1 cellular context compared by ENCODE assay signal in the genomic region with DNA sequence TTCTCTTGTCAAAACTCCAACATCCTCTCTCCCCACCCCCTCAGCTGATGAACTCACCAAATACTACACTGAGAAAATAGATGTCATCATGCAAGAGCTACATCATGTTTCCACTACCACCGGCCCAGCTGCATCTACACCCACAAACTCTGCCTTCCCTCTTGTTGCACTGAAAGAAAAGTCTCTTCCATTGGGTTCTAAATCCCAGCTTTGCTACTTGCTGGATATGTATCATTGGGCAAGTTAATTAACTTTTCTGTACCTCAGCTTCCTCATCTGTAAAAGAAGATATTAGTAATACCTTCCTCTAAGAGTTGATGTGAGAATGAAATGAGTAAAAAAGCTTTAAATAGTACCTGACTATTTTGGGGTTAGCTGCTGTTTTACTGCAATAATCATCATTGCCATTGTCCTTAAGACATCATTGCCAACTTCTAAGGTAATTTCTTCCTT.
TF ChIP-seq lines count a peak whose summit lies in the region.

No MANE protein-coding gene starts in this region.

TF ChIP-seq in GM12878, 131 proteins besides CTCF, POLR2A, EP300 and RAD21 (continued from another document and continues in another):
- TF ChIP-seq, protein P1, sequence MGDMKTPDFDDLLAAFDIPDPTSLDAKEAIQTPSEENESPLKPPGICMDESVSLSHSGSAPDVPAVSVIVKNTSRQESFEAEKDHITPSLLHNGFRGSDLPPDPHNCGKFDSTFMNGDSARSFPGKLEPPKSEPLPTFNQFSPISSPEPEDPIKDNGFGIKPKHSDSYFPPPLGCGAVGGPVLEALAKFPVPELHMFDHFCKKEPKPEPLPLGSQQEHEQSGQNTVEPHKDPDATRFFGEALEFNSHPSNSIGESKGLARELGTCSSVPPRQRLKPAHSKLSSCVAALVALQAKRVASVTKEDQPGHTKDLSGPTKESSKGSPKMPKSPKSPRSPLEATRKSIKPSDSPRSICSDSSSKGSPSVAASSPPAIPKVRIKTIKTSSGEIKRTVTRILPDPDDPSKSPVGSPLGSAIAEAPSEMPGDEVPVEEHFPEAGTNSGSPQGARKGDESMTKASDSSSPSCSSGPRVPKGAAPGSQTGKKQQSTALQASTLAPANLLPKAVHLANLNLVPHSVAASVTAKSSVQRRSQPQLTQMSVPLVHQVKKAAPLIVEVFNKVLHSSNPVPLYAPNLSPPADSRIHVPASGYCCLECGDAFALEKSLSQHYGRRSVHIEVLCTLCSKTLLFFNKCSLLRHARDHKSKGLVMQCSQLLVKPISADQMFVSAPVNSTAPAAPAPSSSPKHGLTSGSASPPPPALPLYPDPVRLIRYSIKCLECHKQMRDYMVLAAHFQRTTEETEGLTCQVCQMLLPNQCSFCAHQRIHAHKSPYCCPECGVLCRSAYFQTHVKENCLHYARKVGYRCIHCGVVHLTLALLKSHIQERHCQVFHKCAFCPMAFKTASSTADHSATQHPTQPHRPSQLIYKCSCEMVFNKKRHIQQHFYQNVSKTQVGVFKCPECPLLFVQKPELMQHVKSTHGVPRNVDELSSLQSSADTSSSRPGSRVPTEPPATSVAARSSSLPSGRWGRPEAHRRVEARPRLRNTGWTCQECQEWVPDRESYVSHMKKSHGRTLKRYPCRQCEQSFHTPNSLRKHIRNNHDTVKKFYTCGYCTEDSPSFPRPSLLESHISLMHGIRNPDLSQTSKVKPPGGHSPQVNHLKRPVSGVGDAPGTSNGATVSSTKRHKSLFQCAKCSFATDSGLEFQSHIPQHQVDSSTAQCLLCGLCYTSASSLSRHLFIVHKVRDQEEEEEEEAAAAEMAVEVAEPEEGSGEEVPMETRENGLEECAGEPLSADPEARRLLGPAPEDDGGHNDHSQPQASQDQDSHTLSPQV (IDR thresholded peaks at IDR 0.05), result no peak
- TF ChIP-seq BHLHE40 (IDR thresholded peaks at IDR 0.05; ENCODE audit: borderline replicate concordance in 1 of 2, low read depth in 2 of 2, low read length in 1 of 2) (no peak), ETV6 (conservative IDR thresholded peaks at IDR 0.05 in 1 of 2, IDR thresholded peaks at IDR 0.05 in 1 of 2; ENCODE audit: borderline replicate concordance in 1 of 2, low read depth in 1 of 2) (peak in 1 of 2 experiments; percentile 80; a peak in 1 of 4 replicates), NBN (IDR thresholded peaks at IDR 0.05) (no peak), NRF1 (conservative IDR thresholded peaks at IDR 0.05; ENCODE audit: low read depth, low read length) (no peak), SIX5 (IDR thresholded peaks at IDR 0.05; ENCODE audit: low read depth, low read length, severe bottlenecking) (no peak), DPF2 (IDR thresholded peaks at IDR 0.05) (peak; percentile 62; the same call in 1 of the 2 replicates), KAT2A (conservative IDR thresholded peaks at IDR 0.05; ENCODE audit: control insufficient read depth, low read depth, low read length) (no peak), CREB1 (IDR thresholded peaks at IDR 0.05; ENCODE audit: low read depth) (peak; percentile 92), IRF4 (IDR thresholded peaks at IDR 0.05; ENCODE audit: low read depth, low read length) (peak; percentile 40; the same call in 1 of the 2 replicates), TCF7 (IDR thresholded peaks at IDR 0.05; ENCODE audit: borderline replicate concordance) (0 out of 2 replicates have a peak, but pooled peaks have one; percentile 57), NFYA (IDR thresholded peaks at IDR 0.05; ENCODE audit: borderline replicate concordance, low read depth, low read length) (no peak), ZSCAN29 (IDR thresholded peaks at IDR 0.05) (no peak), MTA2 (IDR thresholded peaks at IDR 0.05; ENCODE audit: low read depth) (peak; percentile 93), RELA (IDR thresholded peaks at IDR 0.05; ENCODE audit: borderline replicate concordance, partially characterized antibody) (no peak), EED (IDR thresholded peaks at IDR 0.05; ENCODE audit: low read depth) (peak; percentile 80), CEBPB (IDR thresholded peaks at IDR 0.05; ENCODE audit: borderline replicate concordance in 1 of 2, low read depth in 2 of 2, low read length in 2 of 2) (no peak), ZZZ3 (IDR thresholded peaks at IDR 0.05; ENCODE audit: control insufficient read depth, insufficient read length, low read depth) (no peak)
- TF ChIP-seq, protein P2, sequence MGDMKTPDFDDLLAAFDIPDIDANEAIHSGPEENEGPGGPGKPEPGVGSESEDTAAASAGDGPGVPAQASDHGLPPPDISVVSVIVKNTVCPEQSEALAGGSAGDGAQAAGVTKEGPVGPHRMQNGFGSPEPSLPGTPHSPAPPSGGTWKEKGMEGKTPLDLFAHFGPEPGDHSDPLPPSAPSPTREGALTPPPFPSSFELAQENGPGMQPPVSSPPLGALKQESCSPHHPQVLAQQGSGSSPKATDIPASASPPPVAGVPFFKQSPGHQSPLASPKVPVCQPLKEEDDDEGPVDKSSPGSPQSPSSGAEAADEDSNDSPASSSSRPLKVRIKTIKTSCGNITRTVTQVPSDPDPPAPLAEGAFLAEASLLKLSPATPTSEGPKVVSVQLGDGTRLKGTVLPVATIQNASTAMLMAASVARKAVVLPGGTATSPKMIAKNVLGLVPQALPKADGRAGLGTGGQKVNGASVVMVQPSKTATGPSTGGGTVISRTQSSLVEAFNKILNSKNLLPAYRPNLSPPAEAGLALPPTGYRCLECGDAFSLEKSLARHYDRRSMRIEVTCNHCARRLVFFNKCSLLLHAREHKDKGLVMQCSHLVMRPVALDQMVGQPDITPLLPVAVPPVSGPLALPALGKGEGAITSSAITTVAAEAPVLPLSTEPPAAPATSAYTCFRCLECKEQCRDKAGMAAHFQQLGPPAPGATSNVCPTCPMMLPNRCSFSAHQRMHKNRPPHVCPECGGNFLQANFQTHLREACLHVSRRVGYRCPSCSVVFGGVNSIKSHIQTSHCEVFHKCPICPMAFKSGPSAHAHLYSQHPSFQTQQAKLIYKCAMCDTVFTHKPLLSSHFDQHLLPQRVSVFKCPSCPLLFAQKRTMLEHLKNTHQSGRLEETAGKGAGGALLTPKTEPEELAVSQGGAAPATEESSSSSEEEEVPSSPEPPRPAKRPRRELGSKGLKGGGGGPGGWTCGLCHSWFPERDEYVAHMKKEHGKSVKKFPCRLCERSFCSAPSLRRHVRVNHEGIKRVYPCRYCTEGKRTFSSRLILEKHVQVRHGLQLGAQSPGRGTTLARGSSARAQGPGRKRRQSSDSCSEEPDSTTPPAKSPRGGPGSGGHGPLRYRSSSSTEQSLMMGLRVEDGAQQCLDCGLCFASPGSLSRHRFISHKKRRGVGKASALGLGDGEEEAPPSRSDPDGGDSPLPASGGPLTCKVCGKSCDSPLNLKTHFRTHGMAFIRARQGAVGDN (IDR thresholded peaks at IDR 0.05), result no peak
- TF ChIP-seq, protein P3, sequence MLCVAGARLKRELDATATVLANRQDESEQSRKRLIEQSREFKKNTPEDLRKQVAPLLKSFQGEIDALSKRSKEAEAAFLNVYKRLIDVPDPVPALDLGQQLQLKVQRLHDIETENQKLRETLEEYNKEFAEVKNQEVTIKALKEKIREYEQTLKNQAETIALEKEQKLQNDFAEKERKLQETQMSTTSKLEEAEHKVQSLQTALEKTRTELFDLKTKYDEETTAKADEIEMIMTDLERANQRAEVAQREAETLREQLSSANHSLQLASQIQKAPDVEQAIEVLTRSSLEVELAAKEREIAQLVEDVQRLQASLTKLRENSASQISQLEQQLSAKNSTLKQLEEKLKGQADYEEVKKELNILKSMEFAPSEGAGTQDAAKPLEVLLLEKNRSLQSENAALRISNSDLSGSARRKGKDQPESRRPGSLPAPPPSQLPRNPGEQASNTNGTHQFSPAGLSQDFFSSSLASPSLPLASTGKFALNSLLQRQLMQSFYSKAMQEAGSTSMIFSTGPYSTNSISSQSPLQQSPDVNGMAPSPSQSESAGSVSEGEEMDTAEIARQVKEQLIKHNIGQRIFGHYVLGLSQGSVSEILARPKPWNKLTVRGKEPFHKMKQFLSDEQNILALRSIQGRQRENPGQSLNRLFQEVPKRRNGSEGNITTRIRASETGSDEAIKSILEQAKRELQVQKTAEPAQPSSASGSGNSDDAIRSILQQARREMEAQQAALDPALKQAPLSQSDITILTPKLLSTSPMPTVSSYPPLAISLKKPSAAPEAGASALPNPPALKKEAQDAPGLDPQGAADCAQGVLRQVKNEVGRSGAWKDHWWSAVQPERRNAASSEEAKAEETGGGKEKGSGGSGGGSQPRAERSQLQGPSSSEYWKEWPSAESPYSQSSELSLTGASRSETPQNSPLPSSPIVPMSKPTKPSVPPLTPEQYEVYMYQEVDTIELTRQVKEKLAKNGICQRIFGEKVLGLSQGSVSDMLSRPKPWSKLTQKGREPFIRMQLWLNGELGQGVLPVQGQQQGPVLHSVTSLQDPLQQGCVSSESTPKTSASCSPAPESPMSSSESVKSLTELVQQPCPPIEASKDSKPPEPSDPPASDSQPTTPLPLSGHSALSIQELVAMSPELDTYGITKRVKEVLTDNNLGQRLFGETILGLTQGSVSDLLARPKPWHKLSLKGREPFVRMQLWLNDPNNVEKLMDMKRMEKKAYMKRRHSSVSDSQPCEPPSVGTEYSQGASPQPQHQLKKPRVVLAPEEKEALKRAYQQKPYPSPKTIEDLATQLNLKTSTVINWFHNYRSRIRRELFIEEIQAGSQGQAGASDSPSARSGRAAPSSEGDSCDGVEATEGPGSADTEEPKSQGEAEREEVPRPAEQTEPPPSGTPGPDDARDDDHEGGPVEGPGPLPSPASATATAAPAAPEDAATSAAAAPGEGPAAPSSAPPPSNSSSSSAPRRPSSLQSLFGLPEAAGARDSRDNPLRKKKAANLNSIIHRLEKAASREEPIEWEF (IDR thresholded peaks at IDR 0.05; ENCODE audit: insufficient replicate concordance, low read depth, low read length), result no peak
- TF ChIP-seq, protein P4, sequence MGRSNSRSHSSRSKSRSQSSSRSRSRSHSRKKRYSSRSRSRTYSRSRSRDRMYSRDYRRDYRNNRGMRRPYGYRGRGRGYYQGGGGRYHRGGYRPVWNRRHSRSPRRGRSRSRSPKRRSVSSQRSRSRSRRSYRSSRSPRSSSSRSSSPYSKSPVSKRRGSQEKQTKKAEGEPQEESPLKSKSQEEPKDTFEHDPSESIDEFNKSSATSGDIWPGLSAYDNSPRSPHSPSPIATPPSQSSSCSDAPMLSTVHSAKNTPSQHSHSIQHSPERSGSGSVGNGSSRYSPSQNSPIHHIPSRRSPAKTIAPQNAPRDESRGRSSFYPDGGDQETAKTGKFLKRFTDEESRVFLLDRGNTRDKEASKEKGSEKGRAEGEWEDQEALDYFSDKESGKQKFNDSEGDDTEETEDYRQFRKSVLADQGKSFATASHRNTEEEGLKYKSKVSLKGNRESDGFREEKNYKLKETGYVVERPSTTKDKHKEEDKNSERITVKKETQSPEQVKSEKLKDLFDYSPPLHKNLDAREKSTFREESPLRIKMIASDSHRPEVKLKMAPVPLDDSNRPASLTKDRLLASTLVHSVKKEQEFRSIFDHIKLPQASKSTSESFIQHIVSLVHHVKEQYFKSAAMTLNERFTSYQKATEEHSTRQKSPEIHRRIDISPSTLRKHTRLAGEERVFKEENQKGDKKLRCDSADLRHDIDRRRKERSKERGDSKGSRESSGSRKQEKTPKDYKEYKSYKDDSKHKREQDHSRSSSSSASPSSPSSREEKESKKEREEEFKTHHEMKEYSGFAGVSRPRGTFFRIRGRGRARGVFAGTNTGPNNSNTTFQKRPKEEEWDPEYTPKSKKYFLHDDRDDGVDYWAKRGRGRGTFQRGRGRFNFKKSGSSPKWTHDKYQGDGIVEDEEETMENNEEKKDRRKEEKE (IDR thresholded peaks at IDR 0.05), result no peak
- TF ChIP-seq, protein P5, sequence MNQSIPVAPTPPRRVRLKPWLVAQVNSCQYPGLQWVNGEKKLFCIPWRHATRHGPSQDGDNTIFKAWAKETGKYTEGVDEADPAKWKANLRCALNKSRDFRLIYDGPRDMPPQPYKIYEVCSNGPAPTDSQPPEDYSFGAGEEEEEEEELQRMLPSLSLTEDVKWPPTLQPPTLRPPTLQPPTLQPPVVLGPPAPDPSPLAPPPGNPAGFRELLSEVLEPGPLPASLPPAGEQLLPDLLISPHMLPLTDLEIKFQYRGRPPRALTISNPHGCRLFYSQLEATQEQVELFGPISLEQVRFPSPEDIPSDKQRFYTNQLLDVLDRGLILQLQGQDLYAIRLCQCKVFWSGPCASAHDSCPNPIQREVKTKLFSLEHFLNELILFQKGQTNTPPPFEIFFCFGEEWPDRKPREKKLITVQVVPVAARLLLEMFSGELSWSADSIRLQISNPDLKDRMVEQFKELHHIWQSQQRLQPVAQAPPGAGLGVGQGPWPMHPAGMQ (IDR thresholded peaks at IDR 0.05; ENCODE audit: borderline replicate concordance), result no peak
- TF ChIP-seq, protein P6, sequence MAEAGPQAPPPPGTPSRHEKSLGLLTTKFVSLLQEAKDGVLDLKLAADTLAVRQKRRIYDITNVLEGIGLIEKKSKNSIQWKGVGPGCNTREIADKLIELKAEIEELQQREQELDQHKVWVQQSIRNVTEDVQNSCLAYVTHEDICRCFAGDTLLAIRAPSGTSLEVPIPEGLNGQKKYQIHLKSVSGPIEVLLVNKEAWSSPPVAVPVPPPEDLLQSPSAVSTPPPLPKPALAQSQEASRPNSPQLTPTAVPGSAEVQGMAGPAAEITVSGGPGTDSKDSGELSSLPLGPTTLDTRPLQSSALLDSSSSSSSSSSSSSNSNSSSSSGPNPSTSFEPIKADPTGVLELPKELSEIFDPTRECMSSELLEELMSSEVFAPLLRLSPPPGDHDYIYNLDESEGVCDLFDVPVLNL (IDR thresholded peaks at IDR 0.05; ENCODE audit: low read depth, low read length), result no peak
- TF ChIP-seq, protein P7, sequence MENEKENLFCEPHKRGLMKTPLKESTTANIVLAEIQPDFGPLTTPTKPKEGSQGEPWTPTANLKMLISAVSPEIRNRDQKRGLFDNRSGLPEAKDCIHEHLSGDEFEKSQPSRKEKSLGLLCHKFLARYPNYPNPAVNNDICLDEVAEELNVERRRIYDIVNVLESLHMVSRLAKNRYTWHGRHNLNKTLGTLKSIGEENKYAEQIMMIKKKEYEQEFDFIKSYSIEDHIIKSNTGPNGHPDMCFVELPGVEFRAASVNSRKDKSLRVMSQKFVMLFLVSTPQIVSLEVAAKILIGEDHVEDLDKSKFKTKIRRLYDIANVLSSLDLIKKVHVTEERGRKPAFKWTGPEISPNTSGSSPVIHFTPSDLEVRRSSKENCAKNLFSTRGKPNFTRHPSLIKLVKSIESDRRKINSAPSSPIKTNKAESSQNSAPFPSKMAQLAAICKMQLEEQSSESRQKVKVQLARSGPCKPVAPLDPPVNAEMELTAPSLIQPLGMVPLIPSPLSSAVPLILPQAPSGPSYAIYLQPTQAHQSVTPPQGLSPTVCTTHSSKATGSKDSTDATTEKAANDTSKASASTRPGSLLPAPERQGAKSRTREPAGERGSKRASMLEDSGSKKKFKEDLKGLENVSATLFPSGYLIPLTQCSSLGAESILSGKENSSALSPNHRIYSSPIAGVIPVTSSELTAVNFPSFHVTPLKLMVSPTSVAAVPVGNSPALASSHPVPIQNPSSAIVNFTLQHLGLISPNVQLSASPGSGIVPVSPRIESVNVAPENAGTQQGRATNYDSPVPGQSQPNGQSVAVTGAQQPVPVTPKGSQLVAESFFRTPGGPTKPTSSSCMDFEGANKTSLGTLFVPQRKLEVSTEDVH (IDR thresholded peaks at IDR 0.05; ENCODE audit: low read depth, partially characterized antibody), result no peak
- TF ChIP-seq, protein P8, sequence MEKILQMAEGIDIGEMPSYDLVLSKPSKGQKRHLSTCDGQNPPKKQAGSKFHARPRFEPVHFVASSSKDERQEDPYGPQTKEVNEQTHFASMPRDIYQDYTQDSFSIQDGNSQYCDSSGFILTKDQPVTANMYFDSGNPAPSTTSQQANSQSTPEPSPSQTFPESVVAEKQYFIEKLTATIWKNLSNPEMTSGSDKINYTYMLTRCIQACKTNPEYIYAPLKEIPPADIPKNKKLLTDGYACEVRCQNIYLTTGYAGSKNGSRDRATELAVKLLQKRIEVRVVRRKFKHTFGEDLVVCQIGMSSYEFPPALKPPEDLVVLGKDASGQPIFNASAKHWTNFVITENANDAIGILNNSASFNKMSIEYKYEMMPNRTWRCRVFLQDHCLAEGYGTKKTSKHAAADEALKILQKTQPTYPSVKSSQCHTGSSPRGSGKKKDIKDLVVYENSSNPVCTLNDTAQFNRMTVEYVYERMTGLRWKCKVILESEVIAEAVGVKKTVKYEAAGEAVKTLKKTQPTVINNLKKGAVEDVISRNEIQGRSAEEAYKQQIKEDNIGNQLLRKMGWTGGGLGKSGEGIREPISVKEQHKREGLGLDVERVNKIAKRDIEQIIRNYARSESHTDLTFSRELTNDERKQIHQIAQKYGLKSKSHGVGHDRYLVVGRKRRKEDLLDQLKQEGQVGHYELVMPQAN (conservative IDR thresholded peaks at IDR 0.05), result no peak
